ENCODE assay signal across 25 cellular contexts in the genomic region with DNA sequence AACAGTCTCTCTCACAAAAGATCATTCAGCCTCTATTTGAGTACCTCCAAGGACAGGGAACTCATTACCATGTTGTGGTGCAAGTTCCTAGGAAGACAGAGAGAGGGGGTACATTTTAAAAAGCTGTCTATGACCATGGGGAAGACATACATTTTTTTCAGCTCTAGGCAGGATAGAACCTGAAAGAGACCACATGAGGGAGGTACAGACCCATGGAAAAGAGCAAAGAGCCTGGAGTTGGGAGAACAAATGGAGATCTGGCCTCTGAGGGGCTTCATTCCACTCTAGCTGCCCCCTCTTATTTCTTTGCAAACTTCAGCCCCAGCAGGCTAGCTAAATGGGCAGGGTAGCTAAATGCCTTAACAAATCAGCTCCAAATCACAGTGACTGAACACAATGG. TPM values are rescaled to one million over a fixed set of nuclear protein-coding genes. Genes with fewer than 3 reads are reported as not detected.
A peak's percentile ranks its signal among the peaks of the same experiment; 100 is the strongest.
DNase-seq lines count a peak whose midpoint lies in the region; ATAC-seq and TF ChIP-seq lines count a peak whose summit lies in the region.
"Had no signal": no experiment of that assay in that cellular context is flagged by ENCODE, and none has a peak within 500 bp of the region (broad histone marks: within the 10 kb centered on the region; RNA-seq: fewer than 3 reads in every experiment).

No MANE protein-coding gene starts in this region.

- no peaks in the 10 kb centered on the region for H3K9me3 ChIP-seq in adipocyte (ENCODE audit: control insufficient read depth, low read length)
- H3K9me3 ChIP-seq in fibroblast of lung (ENCODE audit: control insufficient read depth, insufficient read depth, low read depth, low read length): no peaks in the 10 kb centered on the region
- H3K9me3 ChIP-seq in CD8-positive, alpha-beta T cell (ENCODE audit: low read length): no peaks in the 10 kb centered on the region
- no peaks in the 10 kb centered on the region for H3K9me3 ChIP-seq in SJCRH30 (replicated peaks)
- H3K9me3 ChIP-seq: BE2C, HAP-1, stomach had no signal

- intact Hi-C loops in CD8-positive, alpha-beta T cell (cut with DNase I, micrococcal nuclease): no loop called here

- H3K9ac ChIP-seq in adipocyte (ENCODE audit: low read length): no peak overlapping the region
- H3K9ac ChIP-seq in fibroblast of lung (ENCODE audit: insufficient read depth, low read length): no peak overlapping the region

- H3K4me3 ChIP-seq in adipocyte (ENCODE audit: low read length): no peak overlapping the region
- H3K4me3 ChIP-seq in fibroblast of lung (replicated peaks in 1 of 4; ENCODE audit: control extremely low read depth in 1 of 4, insufficient read depth in 1 of 4, low read depth in 3 of 4, low read length in 4 of 4): no peak overlapping the region
- no peak overlapping the region for H3K4me3 ChIP-seq in retinal pigment epithelial cell (ENCODE audit: low read length)
- no peak overlapping the region for H3K4me3 ChIP-seq in CD8-positive, alpha-beta T cell (ENCODE audit: low read depth, low read length)
- no peak overlapping the region for H3K4me3 ChIP-seq in SJCRH30
- H3K4me3 ChIP-seq: HAP-1, smooth muscle cell, stomach had no signal

- H3K27me3 Mint-ChIP-seq in HFFc6 (ENCODE audit: insufficient read depth): peaks cover 11% of the 10 kb centered on the region
- H3K27me3 Mint-ChIP-seq in CD8-positive, alpha-beta T cell (ENCODE audit: low read depth): peaks cover 4% of the 10 kb centered on the region
- H3K27me3 Mint-ChIP-seq: natural killer cell treated with Interleukin-12 subunit alpha and Interleukin-12 subunit beta and Interleukin-15 and Interleukin-18, amount 100 ng/mL, for 72 hours had no signal

- peak; percentile 16 for DNase-seq in HFFc6
- peak; percentile 13 for DNase-seq in adipocyte (ENCODE audit: low read depth)
- peak in 1 of 2 donors; percentile 37 for DNase-seq in fibroblast of lung (ENCODE audit: low read depth in 2 of 2)
- DNase-seq in retinal pigment epithelial cell (ENCODE audit: low read depth): no peak
- no peak for DNase-seq in SIG-M5 treated with dmso at 0.1 percent for 504 hours (lab: John Stamatoyannopoulos, UW; ENCODE audit: unreplicated experiment)
- DNase-seq in CD8-positive, alpha-beta T cell: no peak
- no peak for DNase-seq in SJCRH30
- DNase-seq: activated CD4-positive, alpha-beta T cell treated with anti-CD3 and anti-CD28 coated beads for 4 hours; activated T-cell treated with anti-CD3 and anti-CD28 coated beads, Interleukin-2, amount 50 U/mL, for 72 hours; BE2C; COR-L47; NCI-H1105 treated with DMSO at 0.1 percent for 48 hours; NCI-H2081 treated with DMSO at 0.1 percent for 48 hours; NCI-H446; NK-92 treated with Interleukin-12 subunit alpha and Interleukin-12 subunit beta, amount 100 ng/mL, for 24 hours; stimulated activated CD4-positive, alpha-beta T cell treated with anti-CD3 and anti-CD28 coated beads, Interleukin-4, amount 100 ng/mL, for 1 hour; stomach; trophoblast cell had no signal

- H3K4me1 ChIP-seq in adipocyte (ENCODE audit: control insufficient read depth, insufficient read depth, low read length) (no peaks in the 10 kb centered on the region), fibroblast of lung (ENCODE audit: control insufficient read depth, extremely low read depth, insufficient read depth, low read length) (no peaks in the 10 kb centered on the region), SJCRH30 (no peaks in the 10 kb centered on the region)
- H3K4me1 ChIP-seq in CD8-positive, alpha-beta T cell (ENCODE audit: insufficient read depth, low read length): no peaks in the 10 kb centered on the region
- H3K4me1 ChIP-seq: BE2C, HAP-1 had no signal

- peak; percentile 37; the same call in 1 of the 2 replicates for TF ChIP-seq CTCF in HFFc6 (IDR thresholded peaks at IDR 0.05)
- TF ChIP-seq CTCF in fibroblast of lung (conservative IDR thresholded peaks at IDR 0.05 in 1 of 2, IDR thresholded peaks at IDR 0.05 in 1 of 2; ENCODE audit: low read depth in 1 of 2, low read length in 2 of 2): peak; percentile 33 to 38
- peak; percentile 32 for TF ChIP-seq CTCF in retinal pigment epithelial cell (conservative IDR thresholded peaks at IDR 0.05; ENCODE audit: low read depth, low read length)
- TF ChIP-seq CTCF in CD8-positive, alpha-beta T cell (IDR thresholded peaks at IDR 0.05): no peak

- H2AFZ ChIP-seq in fibroblast of lung (ENCODE audit: low read length): no peak overlapping the region

- H3K4me3 Mint-ChIP-seq in HFFc6: no peak overlapping the region
- H3K4me3 Mint-ChIP-seq in CD8-positive, alpha-beta T cell: no peak overlapping the region
- H3K4me3 Mint-ChIP-seq: activated T-cell treated with anti-CD3 and anti-CD28 coated beads, Interleukin-2, amount 50 U/mL, for 72 hours; natural killer cell treated with Interleukin-12 subunit alpha and Interleukin-12 subunit beta and Interleukin-15 and Interleukin-18, amount 100 ng/mL, for 72 hours had no signal

- H3K4me2 ChIP-seq in fibroblast of lung (ENCODE audit: extremely low read depth, insufficient read depth, low read length): no peak overlapping the region
- H3K4me2 ChIP-seq: smooth muscle cell had no signal

- no peaks in the 10 kb centered on the region for H4K20me1 ChIP-seq in fibroblast of lung (ENCODE audit: control insufficient read depth, extremely low read depth, insufficient read depth, low read length)

- no peaks in the 10 kb centered on the region for H3K79me2 ChIP-seq in fibroblast of lung (ENCODE audit: control insufficient read depth, insufficient read depth, low read length)

- no peak overlapping the region for H3K27ac ChIP-seq in fibroblast of lung (ENCODE audit: insufficient read depth, low read length)
- no peak overlapping the region for H3K27ac ChIP-seq in CD8-positive, alpha-beta T cell (ENCODE audit: low read depth, low read length)
- H3K27ac ChIP-seq in SJCRH30: no peak overlapping the region
- H3K27ac ChIP-seq: stomach had no signal

- no peak for ATAC-seq in CD8-positive, alpha-beta T cell
- ATAC-seq: activated naive CD4-positive, alpha-beta T cell treated with anti-CD3 and anti-CD28 coated beads, Interleukin-2, amount 50 U/mL, for 72 hours; activated T-cell treated with anti-CD3 and anti-CD28 coated beads, Interleukin-2, amount 50 U/mL, for 72 hours; natural killer cell treated with Interleukin-12 subunit alpha and Interleukin-12 subunit beta and Interleukin-15 and Interleukin-18, amount 100 ng/mL, for 72 hours had no signal

- H3K36me3 ChIP-seq in adipocyte (ENCODE audit: control insufficient read depth, insufficient read depth, low read length, severe bottlenecking) (no peaks in the 10 kb centered on the region), fibroblast of lung (ENCODE audit: control insufficient read depth, insufficient read depth, low read length) (no peaks in the 10 kb centered on the region), SJCRH30 (peaks cover 13% of the 10 kb centered on the region)
- H3K36me3 ChIP-seq in CD8-positive, alpha-beta T cell (ENCODE audit: insufficient read depth, low read length): no peaks in the 10 kb centered on the region
- H3K36me3 ChIP-seq: BE2C, HAP-1, stomach had no signal

- POLR2A ChIA-PET in CD8-positive, alpha-beta T cell (lab: Charles Lee): no interaction called here

- H3K27me3 ChIP-seq in adipocyte (replicated peaks; ENCODE audit: control insufficient read depth, insufficient read depth, low read length) (peaks cover 6% of the 10 kb centered on the region), fibroblast of lung (ENCODE audit: control insufficient read depth, insufficient read depth, low read length) (no peaks in the 10 kb centered on the region), SJCRH30 (no peaks in the 10 kb centered on the region)
- no peaks in the 10 kb centered on the region for H3K27me3 ChIP-seq in CD8-positive, alpha-beta T cell (ENCODE audit: insufficient read depth, low read length)
- H3K27me3 ChIP-seq: BE2C, stomach had no signal

- H3K9me3 Mint-ChIP-seq in HFFc6: no peaks in the 10 kb centered on the region
- H3K9me3 Mint-ChIP-seq in CD8-positive, alpha-beta T cell: no peaks in the 10 kb centered on the region
- H3K9me3 Mint-ChIP-seq: activated naive CD4-positive, alpha-beta T cell treated with anti-CD3 and anti-CD28 coated beads, Interleukin-2, amount 50 U/mL, for 72 hours; activated T-cell treated with anti-CD3 and anti-CD28 coated beads, Interleukin-2, amount 50 U/mL, for 72 hours; natural killer cell treated with Interleukin-12 subunit alpha and Interleukin-12 subunit beta and Interleukin-15 and Interleukin-18, amount 100 ng/mL, for 72 hours had no signal

- CTCF ChIA-PET in CD8-positive, alpha-beta T cell (lab: Charles Lee): no interaction called here

- H3K4me1 Mint-ChIP-seq in HFFc6 (ENCODE audit: low read depth): no peaks in the 10 kb centered on the region
- no peaks in the 10 kb centered on the region for H3K4me1 Mint-ChIP-seq in CD8-positive, alpha-beta T cell (ENCODE audit: low read depth)

- H3K36me3 Mint-ChIP-seq in HFFc6 (ENCODE audit: low read depth): no peaks in the 10 kb centered on the region
- H3K36me3 Mint-ChIP-seq in CD8-positive, alpha-beta T cell: no peaks in the 10 kb centered on the region
- H3K36me3 Mint-ChIP-seq: activated naive CD4-positive, alpha-beta T cell treated with anti-CD3 and anti-CD28 coated beads, Interleukin-2, amount 50 U/mL, for 72 hours; natural killer cell treated with Interleukin-12 subunit alpha and Interleukin-12 subunit beta and Interleukin-15 and Interleukin-18, amount 100 ng/mL, for 72 hours had no signal

- H3K27ac Mint-ChIP-seq in HFFc6: no peak overlapping the region
- H3K27ac Mint-ChIP-seq in CD8-positive, alpha-beta T cell: no peak overlapping the region
- H3K27ac Mint-ChIP-seq: activated naive CD4-positive, alpha-beta T cell treated with anti-CD3 and anti-CD28 coated beads, Interleukin-2, amount 50 U/mL, for 72 hours; activated T-cell treated with anti-CD3 and anti-CD28 coated beads, Interleukin-2, amount 50 U/mL, for 72 hours; natural killer cell treated with Interleukin-12 subunit alpha and Interleukin-12 subunit beta and Interleukin-15 and Interleukin-18, amount 100 ng/mL, for 72 hours had no signal

RNA-seq across cellular contexts. Expression of a gene that starts 36.3 kb away (rescaled TPM):
- not detected for total RNA-seq in HFFc6 (2021; fragmentation: NEBNext Ultra II Directional; extraction: Animal tissue kit (Norgen Biotek cat#: 25700))
- under 0.01 TPM in 1 of 2 replicates, not detected in the other for total RNA-seq in fibroblast of lung
- not detected in 2 replicates for polyA plus RNA-seq in fibroblast of lung
- not detected in 2 replicates for polyA plus RNA-seq in fibroblast of lung (2012)
- not detected in 2 replicates for polyA minus RNA-seq in fibroblast of lung (ENCODE audit: low replicate concordance)
- total RNA-seq in CD8-positive, alpha-beta T cell: not detected
- total RNA-seq in SJCRH30 (2014; rRNA removed; shearing (Covaris generic)): 5.2 and 6.7 TPM in 2 replicates
- total RNA-seq: activated naive CD4-positive, alpha-beta T cell treated with anti-CD3 and anti-CD28 coated beads, Interleukin-2, amount 50 U/mL, for 72 hours; activated T-cell treated with anti-CD3 and anti-CD28 coated beads, Interleukin-2, amount 50 U/mL, for 72 hours; natural killer cell treated with Interleukin-12 subunit alpha and Interleukin-12 subunit beta and Interleukin-15 and Interleukin-18, amount 100 ng/mL, for 72 hours; posterior vena cava; RPMI7951; smooth muscle cell had no signal
- polyA plus RNA-seq: smooth muscle cell had no signal

RNA-seq across cellular contexts. Expression of a gene that starts 51.5 kb away (rescaled TPM):
- total RNA-seq in HFFc6 (2021; fragmentation: NEBNext Ultra II Directional; extraction: Animal tissue kit (Norgen Biotek cat#: 25700)): not detected
- not detected in 2 replicates for total RNA-seq in fibroblast of lung
- polyA plus RNA-seq in fibroblast of lung: not detected in 2 replicates
- not detected in 2 replicates for polyA plus RNA-seq in fibroblast of lung (2012)
- polyA minus RNA-seq in fibroblast of lung (ENCODE audit: low replicate concordance): not detected in 2 replicates
- not detected for total RNA-seq in CD8-positive, alpha-beta T cell
- total RNA-seq in SJCRH30 (2014; rRNA removed; shearing (Covaris generic)): 675 and 679 TPM in 2 replicates
- total RNA-seq: activated naive CD4-positive, alpha-beta T cell treated with anti-CD3 and anti-CD28 coated beads, Interleukin-2, amount 50 U/mL, for 72 hours; activated T-cell treated with anti-CD3 and anti-CD28 coated beads, Interleukin-2, amount 50 U/mL, for 72 hours; Daoy; natural killer cell treated with Interleukin-12 subunit alpha and Interleukin-12 subunit beta and Interleukin-15 and Interleukin-18, amount 100 ng/mL, for 72 hours; posterior vena cava; smooth muscle cell; stomach had no signal
- polyA plus RNA-seq: smooth muscle cell, stomach had no signal

Comparison
In these comparisons a context has a peak if more than half of its experiments do, and no peak if none do; other contexts are left out.
1. DNase-seq: peak in HFFc6 (single experiment) and adipocyte (single experiment); none in retinal pigment epithelial cell (single experiment), SIG-M5 treated with dmso at 0.1 percent for 504 hours (single experiment), CD8-positive, alpha-beta T cell (0 of 7) and SJCRH30 (0 of 2).
2. RNA of a gene that starts 51.5 kb away (total RNA-seq): 675 to 679 TPM in SJCRH30; not detected in HFFc6, not detected in fibroblast of lung and not detected in CD8-positive, alpha-beta T cell; every median in the first group is over 100 times any median in the second.